34 cellular contexts compared by ENCODE assay signal in genomic region chr4:25356068-25356467, GRCh38.
"Had no signal": no experiment of that assay in that cellular context is flagged by ENCODE, and none has a peak within 500 bp of the region (broad histone marks: within the 10 kb centered on the region; RNA-seq: fewer than 3 reads in every experiment).

No MANE protein-coding gene starts in this region.

- H3K4me3 ChIP-seq: MG63 had no signal

- H3K4me2 ChIP-seq: KMS-11 had no signal

- H3K27ac ChIP-seq: KMS-11 had no signal

- H3K36me3 ChIP-seq: MG63 had no signal

- H3K27me3 ChIP-seq: MG63 had no signal

- H3K9me3 ChIP-seq: MG63 had no signal

- DNase-seq: Karpas-422, Kasumi-1, MG63, MM.1S, MV-4-11, NCI-H1048, NCI-H1092, NCI-H1092 treated with DMSO at 0.1 percent for 48 hours, NCI-H1105, NCI-H1105 treated with DMSO at 0.1 percent for 48 hours, NCI-H1417 treated with DMSO at 0.1 percent for 48 hours, NCI-H1436, NCI-H1436 treated with DMSO at 0.1 percent for 48 hours, NCI-H146, NCI-H1694, NCI-H1694 treated with DMSO at 0.1 percent for 48 hours, NCI-H187, NCI-H187 treated with DMSO at 0.1 percent for 48 hours, NCI-H1930, NCI-H2029, NCI-H2029 treated with DMSO at 0.1 percent for 48 hours, NCI-H2081, NCI-H2081 treated with DMSO at 0.1 percent for 48 hours, NCI-H2107, NCI-H2171, NCI-H2171 treated with DMSO at 0.1 percent for 48 hours, NCI-H2227 treated with DMSO at 0.1 percent for 48 hours, NCI-H226, NCI-H345, NCI-H446, NCI-H446 treated with DMSO at 0.1 percent for 48 hours, NCI-H510A, NCI-H510A treated with DMSO at 0.1 percent for 48 hours had no signal

- H3K9ac ChIP-seq: KMS-11 had no signal
